8 cellular contexts compared by ENCODE assay signal in genomic region chr16:67279296-67280089, GRCh38. TPM values are rescaled to one million over a fixed set of nuclear protein-coding genes. Genes with fewer than 3 reads are reported as not detected.
A peak's percentile ranks its signal among the peaks of the same experiment; 100 is the strongest.
DNase-seq lines count a peak whose midpoint lies in the region; ATAC-seq and TF ChIP-seq lines count a peak whose summit lies in the region.

A gene with protein sequence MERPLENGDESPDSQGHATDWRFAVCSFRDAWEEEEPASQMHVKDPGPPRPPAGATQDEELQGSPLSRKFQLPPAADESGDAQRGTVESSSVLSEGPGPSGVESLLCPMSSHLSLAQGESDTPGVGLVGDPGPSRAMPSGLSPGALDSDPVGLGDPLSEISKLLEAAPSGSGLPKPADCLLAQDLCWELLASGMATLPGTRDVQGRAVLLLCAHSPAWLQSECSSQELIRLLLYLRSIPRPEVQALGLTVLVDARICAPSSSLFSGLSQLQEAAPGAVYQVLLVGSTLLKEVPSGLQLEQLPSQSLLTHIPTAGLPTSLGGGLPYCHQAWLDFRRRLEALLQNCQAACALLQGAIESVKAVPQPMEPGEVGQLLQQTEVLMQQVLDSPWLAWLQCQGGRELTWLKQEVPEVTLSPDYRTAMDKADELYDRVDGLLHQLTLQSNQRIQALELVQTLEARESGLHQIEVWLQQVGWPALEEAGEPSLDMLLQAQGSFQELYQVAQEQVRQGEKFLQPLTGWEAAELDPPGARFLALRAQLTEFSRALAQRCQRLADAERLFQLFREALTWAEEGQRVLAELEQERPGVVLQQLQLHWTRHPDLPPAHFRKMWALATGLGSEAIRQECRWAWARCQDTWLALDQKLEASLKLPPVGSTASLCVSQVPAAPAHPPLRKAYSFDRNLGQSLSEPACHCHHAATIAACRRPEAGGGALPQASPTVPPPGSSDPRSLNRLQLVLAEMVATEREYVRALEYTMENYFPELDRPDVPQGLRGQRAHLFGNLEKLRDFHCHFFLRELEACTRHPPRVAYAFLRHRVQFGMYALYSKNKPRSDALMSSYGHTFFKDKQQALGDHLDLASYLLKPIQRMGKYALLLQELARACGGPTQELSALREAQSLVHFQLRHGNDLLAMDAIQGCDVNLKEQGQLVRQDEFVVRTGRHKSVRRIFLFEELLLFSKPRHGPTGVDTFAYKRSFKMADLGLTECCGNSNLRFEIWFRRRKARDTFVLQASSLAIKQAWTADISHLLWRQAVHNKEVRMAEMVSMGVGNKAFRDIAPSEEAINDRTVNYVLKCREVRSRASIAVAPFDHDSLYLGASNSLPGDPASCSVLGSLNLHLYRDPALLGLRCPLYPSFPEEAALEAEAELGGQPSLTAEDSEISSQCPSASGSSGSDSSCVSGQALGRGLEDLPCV (plus strand): TSS chr16:67279532. CDS start chr16:67280045, 513 bp downstream.

- peaks cover 0 to 9% (median 0%) of the 10 kb centered on the region in 45 donors for H3K27me3 ChIP-seq in dorsolateral prefrontal cortex

- TF ChIP-seq CTCF in dorsolateral prefrontal cortex (IDR thresholded peaks at IDR 0.05 in 54 of 56, conservative IDR thresholded peaks at IDR 0.05 in 2 of 56; ENCODE audit: low read depth in 1 of 56, partially characterized antibody in 56 of 56) (peak in 51 of 56 donors; percentile 7 to 78 (median 53)), lower leg skin (IDR thresholded peaks at IDR 0.05) (no peak)

- DNase-seq in SIG-M5 treated with dmso at 0.1 percent for 504 hours (lab: John Stamatoyannopoulos, UW; ENCODE audit: unreplicated experiment) = peak; percentile 61
- no peak for DNase-seq in SIG-M5 (lab: John Stamatoyannopoulos, UW)
- peak; percentile 14 for DNase-seq in NCI-H345 treated with DMSO at 0.1 percent for 48 hours (lab: John Stamatoyannopoulos, UW; ENCODE audit: unreplicated experiment)
- DNase-seq in activated CD4-positive, alpha-beta T cell treated with anti-CD3 and anti-CD28 coated beads for 4 hours = peak; percentile 76 to 80
- peak in 1 of 10 donors; percentile 60 for DNase-seq in dorsolateral prefrontal cortex
- peak; percentile 60 to 94 for DNase-seq in lower leg skin (ENCODE audit: low spot score in 2 of 2)
- DNase-seq in stimulated activated CD4-positive, alpha-beta T cell treated with anti-CD3 and anti-CD28 coated beads, TNF-alpha, amount 100 ng/mL, for 4 hours (ENCODE audit: low read depth in 3 of 3) = peak in 2 of 3 experiments; percentile 61 to 72

- no peak for TF ChIP-seq POLR2A in lower leg skin (IDR thresholded peaks at IDR 0.05)

- peak within 1 kb of the TSS in 3 of 59 donors; percentile 1 to 43 (median 38) for H3K27ac ChIP-seq in dorsolateral prefrontal cortex

- H3K4me3 ChIP-seq in dorsolateral prefrontal cortex (peak within 1 kb of the TSS; percentile 27 to 66 (median 47)), lower leg skin (ENCODE audit: low read depth, poor library complexity, severe bottlenecking) (peak within 1 kb of the TSS; percentile 51)

- WGBS in lower leg skin, 2 donors = 40 to 43% methylated on average over 28 to 42 of the region's 83 CpGs

- peak; percentile 79 for ATAC-seq in HG03064 (IDR thresholded peaks at IDR 0.05; ENCODE audit: low read depth, unreplicated experiment)

- intact Hi-C loops in dorsolateral prefrontal cortex (cut with DNase I) (no loop called here), lower leg skin (cut with DNase I; ENCODE audit: low total_unique reads) (loop anchor here (5.0 kb wide), 1 partner anchor 188 kb away; no protein-coding TSS in a partner anchor)

RNA-seq across cellular contexts. Expression of the gene that starts here (rescaled TPM):
- total RNA-seq in dorsolateral prefrontal cortex (10 to 100 TPM in 3 of 120 experiments, 1 to 10 TPM in 117; 1.2 to 17.6 (median 4.5) TPM), lower leg skin (10 to 100 TPM; 16.6 to 28.0 (median 21.2) TPM)

Comparison
In these comparisons a context has a peak if more than half of its experiments do, and no peak if none do; other contexts are left out.
1. CTCF ChIP-seq: peak in dorsolateral prefrontal cortex (51 of 56); none in lower leg skin (0 of 3).